In the genomic region with DNA sequence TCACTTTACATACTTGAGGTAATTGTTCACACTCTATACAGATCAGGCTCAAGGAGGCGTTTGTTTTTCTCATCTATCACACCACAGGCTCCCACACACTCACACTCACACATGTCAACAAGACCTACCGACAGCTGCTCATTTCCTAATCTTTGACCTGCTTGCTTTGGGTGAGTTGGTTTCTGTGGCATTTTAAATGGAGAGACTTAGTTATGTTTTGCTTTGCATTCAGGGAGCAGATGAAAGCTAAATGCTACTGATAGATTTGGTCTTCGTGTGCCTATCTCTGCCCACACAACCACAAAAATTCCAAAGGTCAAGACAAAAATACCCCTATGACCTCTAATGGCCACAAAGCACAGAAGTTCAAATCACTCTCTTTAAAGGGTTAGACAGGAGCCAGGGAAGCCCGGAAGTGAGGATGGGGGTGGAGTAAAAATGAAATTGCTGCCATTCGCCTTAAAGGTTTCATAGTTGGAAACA, we compare ENCODE assay signal across 11 cellular contexts.
A peak's percentile ranks its signal among the peaks of the same experiment; 100 is the strongest.
DNase-seq lines count a peak whose midpoint lies in the region; ATAC-seq and TF ChIP-seq lines count a peak whose summit lies in the region.
"Had no signal": no experiment of that assay in that cellular context is flagged by ENCODE, and none has a peak within 500 bp of the region (broad histone marks: within the 10 kb centered on the region; RNA-seq: fewer than 3 reads in every experiment).

No MANE protein-coding gene starts in this region.

- no peaks in the 10 kb centered on the region for H3K36me3 Mint-ChIP-seq in activated naive CD8-positive, alpha-beta T cell

- peaks cover 7% of the 10 kb centered on the region for H3K27me3 Mint-ChIP-seq in activated naive CD8-positive, alpha-beta T cell

- peak; percentile 55 for DNase-seq in GM12864 (ENCODE audit: low read depth)
- no peak for DNase-seq in T-helper 9 cell
- no peak for DNase-seq in spleen
- DNase-seq in MV-4-11 (lab: John Stamatoyannopoulos, UW): no peak
- no peak for DNase-seq in DMS114 treated with DMSO at 0.1 percent for 48 hours (lab: John Stamatoyannopoulos, UW; ENCODE audit: unreplicated experiment)
- DNase-seq: activated gamma-delta T cell treated with Interleukin-2 at 50 U/mL for 16 hours, gastrocnemius medialis, pancreas had no signal

- H3K4me3 ChIP-seq in GM12864 (ENCODE audit: low read depth, low read length): no peak overlapping the region
- no peak overlapping the region for H3K4me3 ChIP-seq in spleen
- H3K4me3 ChIP-seq: gastrocnemius medialis, pancreas had no signal

- no peak overlapping the region for H3K4me3 Mint-ChIP-seq in activated naive CD8-positive, alpha-beta T cell

- 28 to 42% (median 36%) methylated on average over 5 of the region's 5 CpGs for WGBS in spleen, 5 donors

- peaks cover 0 to 8% (median 0%) of the 10 kb centered on the region in 6 donors for H3K4me1 ChIP-seq in spleen
- H3K4me1 ChIP-seq: gastrocnemius medialis, pancreas had no signal

- H3K27ac ChIP-seq in spleen: no peak overlapping the region
- H3K27ac ChIP-seq: gastrocnemius medialis, pancreas had no signal

- H3K36me3 ChIP-seq in spleen: no peaks in the 10 kb centered on the region
- H3K36me3 ChIP-seq: gastrocnemius medialis, pancreas had no signal

- no peaks in the 10 kb centered on the region for H3K9me3 ChIP-seq in spleen
- H3K9me3 ChIP-seq: gastrocnemius medialis, pancreas had no signal

- H3K4me1 Mint-ChIP-seq in activated naive CD8-positive, alpha-beta T cell (ENCODE audit: low read depth): peaks cover 12% of the 10 kb centered on the region

- peaks cover 0 to 8% (median 0%) of the 10 kb centered on the region in 7 donors for H3K27me3 ChIP-seq in spleen (replicated peaks in 1 of 7)
- H3K27me3 ChIP-seq: gastrocnemius medialis, pancreas had no signal

- TF ChIP-seq CTCF in GM12864 (IDR thresholded peaks at IDR 0.05; ENCODE audit: low read depth, low read length, missing control alignments) (no peak), spleen (IDR thresholded peaks at IDR 0.05 in 8 of 11, conservative IDR thresholded peaks at IDR 0.05 in 3 of 11) (no peak)

- peak overlapping the region; percentile 35 for H3K27ac Mint-ChIP-seq in activated naive CD8-positive, alpha-beta T cell

- no peaks in the 10 kb centered on the region for H3K9me3 Mint-ChIP-seq in activated naive CD8-positive, alpha-beta T cell (ENCODE audit: low read depth)

- ATAC-seq in GM19372 (IDR thresholded peaks at IDR 0.05; ENCODE audit: low read depth, unreplicated experiment): peak; percentile 74
- peak; percentile 69 for ATAC-seq in HG03135 (IDR thresholded peaks at IDR 0.05; ENCODE audit: unreplicated experiment)
- ATAC-seq: gastrocnemius medialis, pancreas had no signal

- intact Hi-C loops in spleen (cut with DNase I; ENCODE audit: low total_unique reads): no loop called here

- no peak for TF ChIP-seq POLR2A in spleen (IDR thresholded peaks at IDR 0.05)
